In the genomic region with DNA sequence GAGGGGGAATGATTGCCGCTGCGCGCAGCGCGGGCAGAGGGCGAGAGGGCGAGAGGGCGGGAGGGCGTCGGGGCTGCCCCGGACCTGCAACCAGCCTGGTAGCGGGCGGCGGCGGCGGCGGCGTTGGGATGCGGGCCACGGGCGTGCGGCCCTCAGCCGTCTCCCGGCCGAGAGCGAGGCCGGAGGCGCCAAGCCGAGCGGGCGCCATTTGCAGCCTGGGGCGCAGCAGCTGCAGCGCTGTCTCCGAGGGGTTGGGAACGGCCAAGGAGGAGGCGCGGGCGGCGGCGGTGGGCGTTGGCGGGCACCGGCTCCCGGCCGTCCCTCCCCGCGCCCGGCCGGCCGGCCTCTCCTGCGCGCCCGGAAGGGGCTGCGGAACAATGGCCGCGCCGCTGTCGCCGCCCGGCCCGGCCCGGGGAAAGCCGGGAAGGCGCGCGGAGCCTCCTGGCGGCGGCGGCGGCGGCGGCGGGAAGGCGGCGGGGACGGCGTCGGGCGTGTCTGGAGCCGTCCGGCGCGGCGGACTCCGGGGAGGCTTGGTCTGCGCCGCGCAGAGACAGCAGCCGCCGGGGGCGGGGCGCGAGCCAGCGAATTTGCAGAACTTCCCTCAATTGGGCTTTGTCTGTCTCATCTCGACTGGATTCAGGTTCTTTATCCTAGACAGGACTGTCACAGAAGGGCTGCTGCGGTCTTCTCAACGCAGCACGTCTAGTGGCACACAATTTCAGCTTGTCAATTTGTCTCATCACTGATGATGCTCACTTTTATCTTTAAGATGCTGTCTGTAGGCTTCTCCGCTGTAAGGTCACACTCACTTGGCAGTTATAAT, we compare ENCODE assay signal across 8 cellular contexts. TPM values are rescaled to one million over a fixed set of nuclear protein-coding genes. Genes with fewer than 3 reads are reported as not detected.
DNase-seq lines count a peak whose midpoint lies in the region; ATAC-seq and TF ChIP-seq lines count a peak whose summit lies in the region.

No MANE protein-coding gene starts in this region.

- no peak for TF ChIP-seq CTCF in fibroblast of lung (conservative IDR thresholded peaks at IDR 0.05 in 1 of 2, IDR thresholded peaks at IDR 0.05 in 1 of 2; ENCODE audit: low read depth in 1 of 2, low read length in 2 of 2)

- H3K27ac ChIP-seq in fibroblast of lung (ENCODE audit: insufficient read depth, low read length) (peak overlapping the region; percentile 27), muscle layer of colon (ENCODE audit: low read depth, low read length) (peak overlapping the region; percentile 80), temporal lobe (ENCODE audit: low read depth, low read length) (peak overlapping the region; percentile 75)

- no peaks in the 10 kb centered on the region for H3K9me3 ChIP-seq in fibroblast of lung (ENCODE audit: control insufficient read depth, insufficient read depth, low read depth, low read length)
- H3K9me3 ChIP-seq in muscle layer of colon (ENCODE audit: low read length) = no peaks in the 10 kb centered on the region

- H3K4me1 ChIP-seq in fibroblast of lung (ENCODE audit: control insufficient read depth, extremely low read depth, insufficient read depth, low read length) (no peaks in the 10 kb centered on the region), muscle layer of colon (ENCODE audit: insufficient read depth, low read length) (no peaks in the 10 kb centered on the region)

- no peaks in the 10 kb centered on the region for H3K79me2 ChIP-seq in fibroblast of lung (ENCODE audit: control insufficient read depth, insufficient read depth, low read length)

- H3K36me3 ChIP-seq in fibroblast of lung (ENCODE audit: control insufficient read depth, insufficient read depth, low read length) = no peaks in the 10 kb centered on the region
- H3K36me3 ChIP-seq in muscle layer of colon (ENCODE audit: insufficient read depth, low read length) = no peaks in the 10 kb centered on the region

- peak overlapping the region; percentile 77 for H3K9ac ChIP-seq in fibroblast of lung (ENCODE audit: insufficient read depth, low read length)
- H3K9ac ChIP-seq in muscle layer of colon (ENCODE audit: low read length) = no peak overlapping the region

- DNase-seq in DMS53 treated with DMSO at 0.1 percent for 48 hours (lab: John Stamatoyannopoulos, UW; ENCODE audit: unreplicated experiment) (peak; percentile 54), NCI-H345 (lab: John Stamatoyannopoulos, UW) (peak; percentile 75), activated T-cell treated with anti-CD3 and anti-CD28 coated beads for 48 hours (ENCODE audit: low read depth) (peak; percentile 27), fibroblast of lung (ENCODE audit: low read depth in 2 of 2) (peak; percentile 49 to 58)

- peak overlapping the region; percentile 47 to 79 (median 60) for H3K4me3 ChIP-seq in fibroblast of lung (replicated peaks in 1 of 4; ENCODE audit: control extremely low read depth in 1 of 4, insufficient read depth in 1 of 4, low read depth in 3 of 4, low read length in 4 of 4)
- H3K4me3 ChIP-seq in muscle layer of colon (ENCODE audit: low read depth in 1 of 2, low read length in 2 of 2) = peak overlapping the region; percentile 54 to 55

- ATAC-seq in HG02588 (IDR thresholded peaks at IDR 0.05; ENCODE audit: unreplicated experiment) (peak; percentile 56), HG03135 (IDR thresholded peaks at IDR 0.05; ENCODE audit: unreplicated experiment) (no peak)

- H2AFZ ChIP-seq in fibroblast of lung (ENCODE audit: low read length) = peak overlapping the region; percentile 98

- peak overlapping the region; percentile 88 for H3K4me2 ChIP-seq in fibroblast of lung (ENCODE audit: extremely low read depth, insufficient read depth, low read length)

- no peaks in the 10 kb centered on the region for H4K20me1 ChIP-seq in fibroblast of lung (ENCODE audit: control insufficient read depth, extremely low read depth, insufficient read depth, low read length)

- H3K27me3 ChIP-seq in fibroblast of lung (ENCODE audit: control insufficient read depth, insufficient read depth, low read length) (no peaks in the 10 kb centered on the region), muscle layer of colon (ENCODE audit: control insufficient read depth in 1 of 2, insufficient read depth in 2 of 2, low read length in 2 of 2) (no peaks in the 10 kb centered on the region)

RNA-seq across cellular contexts. Expression of gene ZBTB8B, which starts 35.7 kb away (rescaled TPM):
- total RNA-seq in fibroblast of lung = not detected in 2 replicates
- not detected in 2 replicates for polyA plus RNA-seq in fibroblast of lung
- not detected in 2 replicates for polyA plus RNA-seq in fibroblast of lung (2012)
- polyA minus RNA-seq in fibroblast of lung (ENCODE audit: low replicate concordance) = not detected in 2 replicates
- 15.2 TPM for total RNA-seq in temporal lobe

RNA-seq across cellular contexts. Expression of gene ZBTB8A, which starts 38.6 kb away (rescaled TPM):
- total RNA-seq in fibroblast of lung (5.6 and 5.9 TPM in 2 replicates), temporal lobe (27.0 TPM)
- polyA plus RNA-seq in fibroblast of lung = 6.0 and 6.9 TPM in 2 replicates
- 3.9 and 4.4 TPM in 2 replicates for polyA plus RNA-seq in fibroblast of lung (2012)
- polyA minus RNA-seq in fibroblast of lung (ENCODE audit: low replicate concordance) = 2.3 and 3.4 TPM in 2 replicates

Comparison
In these comparisons a context has a peak if more than half of its experiments do, and no peak if none do; other contexts are left out.
1. H3K27ac ChIP-seq: peak in every context shown above with its lines; median percentile 80 in muscle layer of colon; 75 in temporal lobe; 27 in fibroblast of lung.
2. RNA of gene ZBTB8B, which starts 35.7 kb away (total RNA-seq): 15.2 TPM in temporal lobe (single experiment); not detected in fibroblast of lung; every median in the first group is over 10 times any median in the second.
3. Peak in every context shown above with its lines, with median percentiles within 50 percentile points of each other: DNase-seq.